4 cellular contexts compared by ENCODE assay signal in the genomic region with DNA sequence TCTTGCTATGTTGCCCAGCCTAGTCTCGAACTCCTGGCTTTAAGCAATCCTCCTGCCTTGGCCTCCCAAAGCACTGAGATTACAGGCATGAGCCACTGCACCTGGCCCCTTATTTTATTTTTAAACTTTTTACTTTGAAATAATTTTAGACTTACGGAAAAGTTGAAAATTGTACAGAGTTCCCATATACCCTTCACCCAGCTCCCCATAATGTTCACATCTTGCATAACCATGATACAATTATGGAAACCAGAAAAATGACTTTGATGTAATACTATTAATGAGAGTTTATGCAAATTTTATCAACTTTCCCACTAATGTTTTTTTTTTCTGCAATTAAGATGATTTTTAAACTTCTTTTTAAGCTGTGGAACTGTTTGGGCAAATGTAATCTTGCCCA.
"Had no signal": no experiment of that assay in that cellular context is flagged by ENCODE, and none has a peak within 500 bp of the region (broad histone marks: within the 10 kb centered on the region; RNA-seq: fewer than 3 reads in every experiment).

No MANE protein-coding gene starts in this region.

- H3K27ac ChIP-seq: GM23248 had no signal

- H3K4me3 ChIP-seq: GM23248, GM23338, HAP-1 had no signal

- H3K36me3 ChIP-seq: HAP-1 had no signal

- H3K4me1 ChIP-seq: HAP-1 had no signal

- H3K9me3 ChIP-seq: HAP-1 had no signal

- ATAC-seq: GM23338, HCT116 had no signal
